ENCODE assay signal across 19 cellular contexts in genomic region chr9:4594994-4595393, GRCh38.
DNase-seq lines count a peak whose midpoint lies in the region; ATAC-seq, FAIRE-seq and TF ChIP-seq lines count a peak whose summit lies in the region.
"Had no signal": no experiment of that assay in that cellular context is flagged by ENCODE, and none has a peak within 500 bp of the region (broad histone marks: within the 10 kb centered on the region; RNA-seq: fewer than 3 reads in every experiment).

No MANE protein-coding gene starts in this region.

- CTCF ChIA-PET in CD4-positive, alpha-beta memory T cell (lab: Charles Lee; ENCODE audit: partially characterized antibody) = interaction anchor here (0.6 to 1.0 kb wide), 2 partner anchors 9 to 74 kb away, joined by 3 to 4 read pairs; no protein-coding TSS in a partner anchor
- CTCF ChIA-PET in K562 (lab: Yijun Ruan, JAX; ENCODE audit: low intra/inter-chr PET ratio) = no interaction called here

- no TSS peak for BruUV-seq in K562 (replicated peaks; lab: Mats Ljungman, UMichigan)

- peaks cover 0 to 2% (median 0%) of the 10 kb centered on the region in 8 donors for H3K9me3 Mint-ChIP-seq in CD4-positive, alpha-beta memory T cell
- peaks cover 0 to 7% (median 0%) of the 10 kb centered on the region in 9 donors for H3K9me3 Mint-ChIP-seq in naive thymus-derived CD8-positive, alpha-beta T cell

- H3K4me1 ChIP-seq in CD4-positive, alpha-beta memory T cell (ENCODE audit: insufficient read depth, low read length) = peaks cover 41% of the 10 kb centered on the region
- no peaks in the 10 kb centered on the region for H3K4me1 ChIP-seq in K562 (replicated peaks in 1 of 2; ENCODE audit: control insufficient read depth in 2 of 2, insufficient read depth in 2 of 2, low read length in 2 of 2)

- H4K20me1 ChIP-seq in K562 (replicated peaks; ENCODE audit: control insufficient read depth, insufficient read depth, low read length) = no peaks in the 10 kb centered on the region

- H3K4me2 ChIP-seq in K562 (ENCODE audit: insufficient read depth, low read length) = no peak overlapping the region

- H3K4me3 Mint-ChIP-seq in CD4-positive, alpha-beta memory T cell = peak overlapping the region in 4 of 8 donors; percentile 1 to 61 (median 33)
- H3K4me3 Mint-ChIP-seq in naive thymus-derived CD8-positive, alpha-beta T cell = peak overlapping the region in 7 of 10 donors; percentile 4 to 63 (median 37)
- H3K4me3 Mint-ChIP-seq: B cell had no signal

- H3K9me1 ChIP-seq in K562 (ENCODE audit: control insufficient read depth, insufficient read depth, low read length) = no peaks in the 10 kb centered on the region

- no peaks in the 10 kb centered on the region for H3K79me2 ChIP-seq in K562 (ENCODE audit: control insufficient read depth, insufficient read depth, low read length)

- H3K4me1 Mint-ChIP-seq in CD4-positive, alpha-beta memory T cell = peaks cover 23 to 48% (median 35%) of the 10 kb centered on the region in 4 donors
- peaks cover 31 to 59% (median 46%) of the 10 kb centered on the region in 4 donors for H3K4me1 Mint-ChIP-seq in naive thymus-derived CD8-positive, alpha-beta T cell

- H3K4me3 ChIP-seq in CD4-positive, alpha-beta memory T cell (ENCODE audit: low read length in 2 of 2) = no peak overlapping the region
- H3K4me3 ChIP-seq in K562 (no peak overlapping the region), lower leg skin (ENCODE audit: low read depth, poor library complexity, severe bottlenecking) (no peak overlapping the region)
- H3K4me3 ChIP-seq: GM12878, HAP-1, SJSA1 had no signal

- no peak overlapping the region for H3K9ac ChIP-seq in K562 (ENCODE audit: insufficient read depth in 1 of 2, low read depth in 2 of 2, low read length in 2 of 2)

- ATAC-seq in K562 (no peak), GM21423 (IDR thresholded peaks at IDR 0.05; ENCODE audit: unreplicated experiment) (no peak)
- no peak for ATAC-seq in naive thymus-derived CD8-positive, alpha-beta T cell
- ATAC-seq: GM12878 had no signal

- in situ Hi-C loops in GM13976 (cut with MboI; ENCODE audit: low sequenced_read_pairs, unreplicated experiment) = no loop called here
- in situ Hi-C loops in K562 (cut with MboI) = no loop called here

- H3K27me3 Mint-ChIP-seq in CD4-positive, alpha-beta memory T cell = no peaks in the 10 kb centered on the region
- H3K27me3 Mint-ChIP-seq in naive thymus-derived CD8-positive, alpha-beta T cell = no peaks in the 10 kb centered on the region

- no peak overlapping the region for H2AFZ ChIP-seq in K562 (ENCODE audit: low read depth, low read length)

- DNase-seq in CD4-positive, alpha-beta memory T cell = no peak
- DNase-seq in GM13976 (ENCODE audit: low spot score) = peak; percentile 49
- no peak for DNase-seq in K562 (ENCODE audit: extremely low read depth in 1 of 4, low spot score in 3 of 4)
- DNase-seq in naive thymus-derived CD8-positive, alpha-beta T cell = no peak
- no peak for DNase-seq in lower leg skin (ENCODE audit: low spot score in 2 of 2)
- DNase-seq in GM12891 (ENCODE audit: insufficient read length, low spot score) = no peak
- DNase-seq: DMS79 treated with DMSO at 0.1 percent for 48 hours, MV-4-11, NCI-H1417 treated with DMSO at 0.1 percent for 48 hours, NCI-H2081, NCI-H748 treated with DMSO at 0.1 percent for 48 hours, SW 1271 had no signal

- POLR2A ChIA-PET in CD4-positive, alpha-beta memory T cell (lab: Charles Lee; ENCODE audit: partially characterized antibody) = no interaction called here
- POLR2A ChIA-PET in K562 (lab: Yijun Ruan, JAX) = no interaction called here
- POLR2A ChIA-PET in naive thymus-derived CD8-positive, alpha-beta T cell (lab: Charles Lee) = no interaction called here

- H3K27me3 ChIP-seq in CD4-positive, alpha-beta memory T cell (ENCODE audit: insufficient read depth, low read length) = no peaks in the 10 kb centered on the region
- H3K27me3 ChIP-seq in K562 (ENCODE audit: control insufficient read depth in 2 of 2, insufficient read depth in 2 of 2, low read length in 2 of 2) = peaks cover 0 to 11% of the 10 kb centered on the region in 2 experiments; a peak in 3 of 5 replicates
- H3K27me3 ChIP-seq: SJSA1 had no signal

- H3K9me3 ChIP-seq in CD4-positive, alpha-beta memory T cell (ENCODE audit: control insufficient read depth in 1 of 2, low read length in 2 of 2) = no peaks in the 10 kb centered on the region
- no peaks in the 10 kb centered on the region for H3K9me3 ChIP-seq in K562 (replicated peaks; ENCODE audit: control insufficient read depth, insufficient read depth, low read depth, low read length)
- H3K9me3 ChIP-seq: HAP-1, SJSA1 had no signal

- TF ChIP-seq POLR2A in K562 (conservative IDR thresholded peaks at IDR 0.05) (no peak), lower leg skin (IDR thresholded peaks at IDR 0.05) (no peak), GM12891 (IDR thresholded peaks at IDR 0.05; ENCODE audit: low read depth, low read length) (no peak)

- H3K27ac Mint-ChIP-seq in CD4-positive, alpha-beta memory T cell = peak overlapping the region; percentile 70 to 97 (median 86)
- peak overlapping the region; percentile 92 to 99 (median 98) for H3K27ac Mint-ChIP-seq in naive thymus-derived CD8-positive, alpha-beta T cell
- H3K27ac Mint-ChIP-seq: B cell had no signal

- TF ChIP-seq RAD21 in K562 (CRISPR knock-in tag; conservative IDR thresholded peaks at IDR 0.05 in 1 of 2, IDR thresholded peaks at IDR 0.05 in 1 of 2) = no peak

- no peak for TF ChIP-seq EP300 in K562 (IDR thresholded peaks at IDR 0.05; ENCODE audit: low read length)

- H3K36me3 ChIP-seq in CD4-positive, alpha-beta memory T cell (ENCODE audit: insufficient read depth, low read length) = no peaks in the 10 kb centered on the region
- H3K36me3 ChIP-seq in K562 (ENCODE audit: control insufficient read depth, insufficient read depth, low read length) = no peaks in the 10 kb centered on the region
- H3K36me3 ChIP-seq: HAP-1, SJSA1 had no signal

- FAIRE-seq in K562 (lab: Jason Lieb, UNC) (no peak), GM12891 (lab: Jason Lieb, UNC) (no peak)
- FAIRE-seq: GM12878, HTR-8/SVneo had no signal

- WGBS in K562 (ENCODE audit: insufficient coverage, low coverage, missing lambda C conversion rate) = 0% methylated on average over 2 of the region's 2 CpGs
- WGBS in lower leg skin, 2 donors = 86 to 93% methylated on average over 2 of the region's 2 CpGs

- H3K27ac ChIP-seq in CD4-positive, alpha-beta memory T cell (ENCODE audit: low read depth, low read length) = no peak overlapping the region
- no peak overlapping the region for H3K27ac ChIP-seq in K562 (ENCODE audit: extremely low read depth, low read depth, low read length)
- H3K27ac ChIP-seq: HL-60, SJSA1 had no signal

- no peaks in the 10 kb centered on the region for H3K36me3 Mint-ChIP-seq in CD4-positive, alpha-beta memory T cell
- H3K36me3 Mint-ChIP-seq in naive thymus-derived CD8-positive, alpha-beta T cell = peaks cover 0 to 15% (median 0%) of the 10 kb centered on the region in 3 donors

- TF ChIP-seq CTCF in GM13976 (IDR thresholded peaks at IDR 0.05; ENCODE audit: borderline replicate concordance, control extremely low read depth, extremely low read depth, insufficient read depth, missing control alignments) (no peak), K562 (IDR thresholded peaks at IDR 0.05 in 2 of 3, conservative IDR thresholded peaks at IDR 0.05 in 1 of 3; ENCODE audit: insufficient read depth in 2 of 3, low read depth in 1 of 3, low read length in 3 of 3) (no peak), lower leg skin (IDR thresholded peaks at IDR 0.05) (no peak)

- intact Hi-C loops in CD4-positive, alpha-beta memory T cell (cut with micrococcal nuclease) = loop anchor here (5.0 kb wide), 1 partner anchor 38 kb away; no protein-coding TSS in a partner anchor
- intact Hi-C loops in K562 (cut with micrococcal nuclease) (no loop called here), lower leg skin (cut with DNase I; ENCODE audit: low total_unique reads) (no loop called here)

TF ChIP-seq in K562, 482 proteins besides CTCF, POLR2A, EP300 and RAD21:
- TF ChIP-seq ZNF316 (IDR thresholded peaks at IDR 0.05) (peak; percentile 55), GABPB2 (CRISPR knock-in tag; conservative IDR thresholded peaks at IDR 0.05) (no peak)

TF ChIP-seq in GM12891, 5 proteins besides CTCF, POLR2A, EP300 and RAD21:
- TF ChIP-seq POU2F2 (IDR thresholded peaks at IDR 0.05; ENCODE audit: low read depth, low read length) (no peak), TAF1 (IDR thresholded peaks at IDR 0.05; ENCODE audit: low read depth, low read length) (no peak), POLR2AphosphoS5 (IDR thresholded peaks at IDR 0.05; ENCODE audit: low read depth, low read length) (no peak), SPI1 (IDR thresholded peaks at IDR 0.05; ENCODE audit: low read depth, low read length) (no peak), PAX5 (IDR thresholded peaks at IDR 0.05; ENCODE audit: insufficient read depth, low read length, severe bottlenecking) (no peak)
